ENCODE assay signal across 36 cellular contexts in the genomic region with DNA sequence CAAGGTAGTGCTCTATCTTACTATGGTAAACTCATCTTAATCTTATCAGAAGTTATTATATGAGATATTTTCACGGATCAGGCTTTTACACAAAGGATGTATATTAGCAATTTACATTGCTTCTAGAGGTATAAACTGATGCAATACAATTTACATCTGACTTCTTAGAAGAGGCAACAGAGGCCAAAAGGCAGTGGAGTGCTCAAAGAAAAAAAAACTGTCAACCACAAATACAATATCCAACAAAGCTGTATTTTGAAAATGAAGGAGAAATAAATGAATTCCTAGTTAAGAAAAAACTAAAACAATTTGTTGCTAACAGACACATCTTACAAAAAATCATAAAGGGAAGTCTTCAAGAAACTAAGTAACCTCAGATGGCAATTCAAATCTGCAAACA.
"Had no signal": no experiment of that assay in that cellular context is flagged by ENCODE, and none has a peak within 500 bp of the region (broad histone marks: within the 10 kb centered on the region; RNA-seq: fewer than 3 reads in every experiment).

No MANE protein-coding gene starts in this region.

- H3K36me3 ChIP-seq: MG63 had no signal

- H3K4me3 ChIP-seq: MG63 had no signal

- H3K27ac ChIP-seq: KMS-11 had no signal

- DNase-seq: Karpas-422, Kasumi-1, KG1, MG63, MM.1S, MV-4-11, NCI-H1048, NCI-H1092, NCI-H1092 treated with DMSO at 0.1 percent for 48 hours, NCI-H1105, NCI-H1105 treated with DMSO at 0.1 percent for 48 hours, NCI-H1417, NCI-H1417 treated with DMSO at 0.1 percent for 48 hours, NCI-H1436, NCI-H1436 treated with DMSO at 0.1 percent for 48 hours, NCI-H146, NCI-H1694, NCI-H1694 treated with DMSO at 0.1 percent for 48 hours, NCI-H187, NCI-H187 treated with DMSO at 0.1 percent for 48 hours, NCI-H1930, NCI-H2029, NCI-H2029 treated with DMSO at 0.1 percent for 48 hours, NCI-H2081, NCI-H2081 treated with DMSO at 0.1 percent for 48 hours, NCI-H2107, NCI-H2171, NCI-H2171 treated with DMSO at 0.1 percent for 48 hours, NCI-H2227 treated with DMSO at 0.1 percent for 48 hours, NCI-H226, NCI-H345, NCI-H446, NCI-H446 treated with DMSO at 0.1 percent for 48 hours, NCI-H510A, NCI-H510A treated with DMSO at 0.1 percent for 48 hours had no signal
